ENCODE assay signal across 28 cellular contexts in the genomic region with DNA sequence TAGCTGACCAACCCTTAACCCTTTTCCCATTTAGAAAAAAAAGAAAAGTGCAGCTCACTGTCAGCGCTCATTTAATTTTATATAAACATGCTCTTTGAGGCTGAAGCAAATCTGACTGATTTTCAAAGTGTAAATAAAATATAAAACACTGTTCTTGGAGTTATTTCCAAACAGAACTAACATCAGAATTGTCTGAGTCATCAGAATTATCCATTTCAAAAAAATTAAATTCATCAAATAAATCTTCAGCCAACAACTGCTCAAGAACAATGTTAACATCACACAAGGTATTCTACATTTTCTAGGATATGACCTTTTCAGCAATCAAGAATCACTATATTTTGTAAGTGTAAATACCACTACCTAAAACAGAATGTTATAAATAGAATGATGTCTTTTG.
"Had no signal": no experiment of that assay in that cellular context is flagged by ENCODE, and none has a peak within 500 bp of the region (broad histone marks: within the 10 kb centered on the region; RNA-seq: fewer than 3 reads in every experiment).

No MANE protein-coding gene starts in this region.

- H3K4me1 ChIP-seq: neural progenitor cell, parathyroid adenoma, psoas muscle, spleen, suprapubic skin, testis, tibial artery, transverse colon, upper lobe of right lung, uterus had no signal

- H3K9me3 ChIP-seq: ovary, psoas muscle, suprapubic skin, testis, tibial artery, transverse colon, upper lobe of right lung, uterus had no signal

- H3K4me3 ChIP-seq: neural progenitor cell, ovary, psoas muscle, skin epidermis, smooth muscle cell, spleen, suprapubic skin, testis, tibial artery, transverse colon, upper lobe of right lung, uterus had no signal

- H3K27me3 ChIP-seq: neural progenitor cell, ovary, spleen, suprapubic skin, testis, tibial artery, transverse colon, upper lobe of right lung, uterus had no signal

- ATAC-seq: natural killer cell; psoas muscle; right cardiac atrium; sciatic nerve; stimulated activated memory B cell treated with anti-CD40 and anti-IgM and Interleukin-4, amounts not matched to agents 10 μg/mL and 1 μg/mL and 100 μg/mL, for 72 hours; stimulated activated naive CD8-positive, alpha-beta T cell treated with anti-CD3 and anti-CD28 coated beads, Interleukin-15, amount 100 ng/mL, for 72 hours; stimulated activated naive CD8-positive, alpha-beta T cell treated with anti-CD3 and anti-CD28 coated beads, Interleukin-15, Interleukin-2, amounts not matched to agents 100 U/mL and 50 U/mL, for 24 hours; upper lobe of right lung had no signal

- H2AFZ ChIP-seq: neural progenitor cell, parathyroid adenoma had no signal

- H3K9ac ChIP-seq: neural progenitor cell, parathyroid adenoma had no signal

- H3K36me3 ChIP-seq: neural progenitor cell, ovary, spleen, suprapubic skin, tibial artery, transverse colon, upper lobe of right lung, uterus had no signal

- H3K4me2 ChIP-seq: neural progenitor cell, smooth muscle cell had no signal

- DNase-seq: natural killer cell; occipital lobe; ovary; posterior cingulate gyrus; psoas muscle; right cardiac atrium; spleen; stimulated activated CD4-positive, alpha-beta T cell treated with anti-CD3 and anti-CD28 coated beads, Interleukin-12 subunit alpha, Interleukin-12 subunit beta, amount 100 ng/mL, for 4 hours; stimulated activated CD4-positive, alpha-beta T cell treated with anti-CD3 and anti-CD28 coated beads, Interleukin-1b, Interleukin-23, amount 100 ng/mL, for 48 hours; stimulated activated CD4-positive, alpha-beta T cell treated with anti-CD3 and anti-CD28 coated beads, Interleukin-4, amount 100 ng/mL, for 1 hour; stimulated activated CD4-positive, alpha-beta T cell treated with anti-CD3 and anti-CD28 coated beads, Interleukin-4, amount 100 ng/mL, for 4 hours; stimulated activated CD8-positive, alpha-beta memory T cell treated with anti-CD3 and anti-CD28 coated beads, Interleukin-4, amount 100 ng/mL, for 48 hours; stimulated activated naive CD4-positive, alpha-beta T cell; stimulated activated naive CD8-positive, alpha-beta T cell treated with anti-CD3 and anti-CD28 coated beads, Interleukin-15, amount 100 ng/mL, for 72 hours; stimulated activated naive CD8-positive, alpha-beta T cell treated with anti-CD3 and anti-CD28 coated beads, Interleukin-15, Interleukin-2, amounts not matched to agents 100 U/mL and 50 U/mL, for 24 hours; substantia nigra; testis; tibial artery; transverse colon; upper lobe of right lung; uterus had no signal

- H3K27ac ChIP-seq: neural progenitor cell, ovary, parathyroid adenoma, psoas muscle, skin epidermis, spleen, suprapubic skin, testis, tibial artery, transverse colon, upper lobe of right lung, uterus had no signal
